1 cellular context compared by ENCODE assay signal in the genomic region with DNA sequence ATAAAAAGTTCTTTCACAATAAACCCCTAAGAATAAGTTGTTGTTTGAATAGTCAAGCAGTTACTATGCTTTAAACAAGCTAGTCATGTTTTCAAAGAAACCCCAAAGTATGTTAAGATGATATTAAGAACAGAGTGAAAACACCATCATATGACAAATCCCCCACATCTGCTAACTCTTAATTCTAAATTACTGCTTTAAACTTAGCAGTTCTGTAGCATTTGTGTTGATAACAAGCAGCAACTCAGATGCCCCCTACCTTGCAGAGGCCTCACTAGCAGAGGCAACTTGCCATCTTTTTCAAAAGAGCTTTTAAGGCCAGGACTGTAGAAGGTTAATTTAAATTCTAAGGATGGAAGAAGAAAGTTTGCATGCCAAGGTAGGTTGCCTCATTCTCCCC.
TF ChIP-seq lines count a peak whose summit lies in the region.

No MANE protein-coding gene starts in this region.

TF ChIP-seq in GM23338, 12 proteins besides CTCF, POLR2A, EP300 and RAD21 (continued from another document):
- TF ChIP-seq, protein P1, sequence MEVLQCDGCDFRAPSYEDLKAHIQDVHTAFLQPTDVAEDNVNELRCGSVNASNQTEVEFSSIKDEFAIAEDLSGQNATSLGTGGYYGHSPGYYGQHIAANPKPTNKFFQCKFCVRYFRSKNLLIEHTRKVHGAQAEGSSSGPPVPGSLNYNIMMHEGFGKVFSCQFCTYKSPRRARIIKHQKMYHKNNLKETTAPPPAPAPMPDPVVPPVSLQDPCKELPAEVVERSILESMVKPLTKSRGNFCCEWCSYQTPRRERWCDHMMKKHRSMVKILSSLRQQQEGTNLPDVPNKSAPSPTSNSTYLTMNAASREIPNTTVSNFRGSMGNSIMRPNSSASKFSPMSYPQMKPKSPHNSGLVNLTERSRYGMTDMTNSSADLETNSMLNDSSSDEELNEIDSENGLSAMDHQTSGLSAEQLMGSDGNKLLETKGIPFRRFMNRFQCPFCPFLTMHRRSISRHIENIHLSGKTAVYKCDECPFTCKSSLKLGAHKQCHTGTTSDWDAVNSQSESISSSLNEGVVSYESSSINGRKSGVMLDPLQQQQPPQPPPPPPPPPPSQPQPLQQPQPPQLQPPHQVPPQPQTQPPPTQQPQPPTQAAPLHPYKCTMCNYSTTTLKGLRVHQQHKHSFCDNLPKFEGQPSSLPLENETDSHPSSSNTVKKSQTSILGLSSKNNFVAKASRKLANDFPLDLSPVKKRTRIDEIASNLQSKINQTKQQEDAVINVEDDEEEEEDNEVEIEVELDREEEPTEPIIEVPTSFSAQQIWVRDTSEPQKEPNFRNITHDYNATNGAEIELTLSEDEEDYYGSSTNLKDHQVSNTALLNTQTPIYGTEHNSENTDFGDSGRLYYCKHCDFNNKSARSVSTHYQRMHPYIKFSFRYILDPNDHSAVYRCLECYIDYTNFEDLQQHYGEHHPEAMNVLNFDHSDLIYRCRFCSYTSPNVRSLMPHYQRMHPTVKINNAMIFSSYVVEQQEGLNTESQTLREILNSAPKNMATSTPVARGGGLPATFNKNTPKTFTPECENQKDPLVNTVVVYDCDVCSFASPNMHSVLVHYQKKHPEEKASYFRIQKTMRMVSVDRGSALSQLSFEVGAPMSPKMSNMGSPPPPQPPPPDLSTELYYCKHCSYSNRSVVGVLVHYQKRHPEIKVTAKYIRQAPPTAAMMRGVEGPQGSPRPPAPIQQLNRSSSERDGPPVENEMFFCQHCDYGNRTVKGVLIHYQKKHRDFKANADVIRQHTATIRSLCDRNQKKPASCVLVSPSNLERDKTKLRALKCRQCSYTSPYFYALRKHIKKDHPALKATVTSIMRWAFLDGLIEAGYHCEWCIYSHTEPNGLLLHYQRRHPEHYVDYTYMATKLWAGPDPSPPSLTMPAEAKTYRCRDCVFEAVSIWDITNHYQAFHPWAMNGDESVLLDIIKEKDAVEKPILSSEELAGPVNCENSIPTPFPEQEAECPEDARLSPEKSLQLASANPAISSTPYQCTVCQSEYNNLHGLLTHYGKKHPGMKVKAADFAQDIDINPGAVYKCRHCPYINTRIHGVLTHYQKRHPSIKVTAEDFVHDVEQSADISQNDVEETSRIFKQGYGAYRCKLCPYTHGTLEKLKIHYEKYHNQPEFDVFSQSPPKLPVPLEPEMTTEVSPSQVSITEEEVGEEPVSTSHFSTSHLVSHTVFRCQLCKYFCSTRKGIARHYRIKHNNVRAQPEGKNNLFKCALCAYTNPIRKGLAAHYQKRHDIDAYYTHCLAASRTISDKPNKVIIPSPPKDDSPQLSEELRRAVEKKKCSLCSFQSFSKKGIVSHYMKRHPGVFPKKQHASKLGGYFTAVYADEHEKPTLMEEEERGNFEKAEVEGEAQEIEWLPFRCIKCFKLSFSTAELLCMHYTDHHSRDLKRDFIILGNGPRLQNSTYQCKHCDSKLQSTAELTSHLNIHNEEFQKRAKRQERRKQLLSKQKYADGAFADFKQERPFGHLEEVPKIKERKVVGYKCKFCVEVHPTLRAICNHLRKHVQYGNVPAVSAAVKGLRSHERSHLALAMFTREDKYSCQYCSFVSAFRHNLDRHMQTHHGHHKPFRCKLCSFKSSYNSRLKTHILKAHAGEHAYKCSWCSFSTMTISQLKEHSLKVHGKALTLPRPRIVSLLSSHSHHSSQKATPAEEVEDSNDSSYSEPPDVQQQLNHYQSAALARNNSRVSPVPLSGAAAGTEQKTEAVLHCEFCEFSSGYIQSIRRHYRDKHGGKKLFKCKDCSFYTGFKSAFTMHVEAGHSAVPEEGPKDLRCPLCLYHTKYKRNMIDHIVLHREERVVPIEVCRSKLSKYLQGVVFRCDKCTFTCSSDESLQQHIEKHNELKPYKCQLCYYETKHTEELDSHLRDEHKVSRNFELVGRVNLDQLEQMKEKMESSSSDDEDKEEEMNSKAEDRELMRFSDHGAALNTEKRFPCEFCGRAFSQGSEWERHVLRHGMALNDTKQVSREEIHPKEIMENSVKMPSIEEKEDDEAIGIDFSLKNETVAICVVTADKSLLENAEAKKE (CRISPR knock-in tag; IDR thresholded peaks at IDR 0.05): no peak
- TF ChIP-seq EZH2phosphoT487 (IDR thresholded peaks at IDR 0.05; ENCODE audit: unreplicated experiment) (no peak), EZH2 (IDR thresholded peaks at IDR 0.05; ENCODE audit: low read depth, unreplicated experiment) (no peak), JUNB (IDR thresholded peaks at IDR 0.05; ENCODE audit: unreplicated experiment) (no peak), NANOG (IDR thresholded peaks at IDR 0.05; ENCODE audit: borderline replicate concordance) (no peak), ZNF331 (CRISPR knock-in tag; IDR thresholded peaks at IDR 0.05; ENCODE audit: low read depth) (no peak), POLR2AphosphoS5 (IDR thresholded peaks at IDR 0.05; ENCODE audit: low read depth) (no peak)
- TF ChIP-seq, protein P2, sequence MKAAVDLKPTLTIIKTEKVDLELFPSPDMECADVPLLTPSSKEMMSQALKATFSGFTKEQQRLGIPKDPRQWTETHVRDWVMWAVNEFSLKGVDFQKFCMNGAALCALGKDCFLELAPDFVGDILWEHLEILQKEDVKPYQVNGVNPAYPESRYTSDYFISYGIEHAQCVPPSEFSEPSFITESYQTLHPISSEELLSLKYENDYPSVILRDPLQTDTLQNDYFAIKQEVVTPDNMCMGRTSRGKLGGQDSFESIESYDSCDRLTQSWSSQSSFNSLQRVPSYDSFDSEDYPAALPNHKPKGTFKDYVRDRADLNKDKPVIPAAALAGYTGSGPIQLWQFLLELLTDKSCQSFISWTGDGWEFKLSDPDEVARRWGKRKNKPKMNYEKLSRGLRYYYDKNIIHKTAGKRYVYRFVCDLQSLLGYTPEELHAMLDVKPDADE (IDR thresholded peaks at IDR 0.05): no peak
TF ChIP-seq in GM23338: peak in this region for 0.
